In the genomic region with DNA sequence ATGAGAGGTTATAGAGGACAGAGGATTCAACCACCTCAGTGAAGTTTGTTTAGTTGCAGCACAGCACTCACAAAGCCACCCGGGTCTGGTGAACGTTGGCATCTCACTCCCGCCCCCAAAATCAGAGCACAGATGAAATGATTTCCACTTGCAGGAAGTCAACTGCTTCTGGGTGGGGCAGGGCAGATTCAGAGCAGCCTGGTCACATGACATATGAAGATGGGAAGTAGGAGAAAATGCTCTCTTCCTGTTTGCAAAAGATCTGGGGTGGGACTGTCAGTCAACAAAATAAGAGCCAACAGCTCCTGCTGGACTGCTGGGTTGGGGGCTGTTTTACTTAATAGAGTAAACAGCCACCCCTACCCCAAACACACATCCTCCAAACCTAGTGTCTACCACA, we compare ENCODE assay signal across 10 cellular contexts. TPM values are rescaled to one million over a fixed set of nuclear protein-coding genes. Genes with fewer than 3 reads are reported as not detected.
DNase-seq lines count a peak whose midpoint lies in the region; ATAC-seq and TF ChIP-seq lines count a peak whose summit lies in the region.
"Had no signal": no experiment of that assay in that cellular context is flagged by ENCODE, and none has a peak within 500 bp of the region (broad histone marks: within the 10 kb centered on the region; RNA-seq: fewer than 3 reads in every experiment).

No MANE protein-coding gene starts in this region.

- peak overlapping the region; percentile 90 for H3K4me3 Mint-ChIP-seq in CD4-positive, alpha-beta T cell
- peak overlapping the region; percentile 65 for H3K4me3 Mint-ChIP-seq in activated naive CD4-positive, alpha-beta T cell treated with anti-CD3 and anti-CD28 coated beads for 36 hours
- no peak overlapping the region for H3K4me3 Mint-ChIP-seq in neural progenitor cell
- H3K4me3 Mint-ChIP-seq: mesothelial cell of epicardium had no signal

- H3K36me3 Mint-ChIP-seq in CD4-positive, alpha-beta T cell (ENCODE audit: low read depth) = peaks cover 55% of the 10 kb centered on the region
- H3K36me3 Mint-ChIP-seq in activated naive CD4-positive, alpha-beta T cell treated with anti-CD3 and anti-CD28 coated beads for 36 hours (ENCODE audit: low read depth) = no peaks in the 10 kb centered on the region
- H3K36me3 Mint-ChIP-seq in neural progenitor cell = peaks cover 49% of the 10 kb centered on the region

- DNase-seq in CD4-positive, alpha-beta T cell = peak; percentile 7 to 61 (median 39)
- peak; percentile 20 for DNase-seq in SKM-1 (lab: John Stamatoyannopoulos, UW; ENCODE audit: unreplicated experiment)
- DNase-seq in activated naive CD4-positive, alpha-beta T cell treated with anti-CD3 and anti-CD28 coated beads for 36 hours = peak; percentile 69
- DNase-seq in pons (ENCODE audit: low spot score) = peak; percentile 26
- DNase-seq in neural progenitor cell (ENCODE audit: low spot score) = no peak
- no peak for DNase-seq in MM.1S

- H3K27me3 ChIP-seq in CD4-positive, alpha-beta T cell (ENCODE audit: control insufficient read depth, insufficient read depth, low read length) = no peaks in the 10 kb centered on the region
- H3K27me3 ChIP-seq in neural progenitor cell = no peaks in the 10 kb centered on the region
- H3K27me3 ChIP-seq in MM.1S (replicated peaks; ENCODE audit: insufficient read depth, low read length) = no peaks in the 10 kb centered on the region

- H3K4me2 ChIP-seq in neural progenitor cell = no peak overlapping the region
- no peak overlapping the region; the same call in 1 of the 2 replicates for H3K4me2 ChIP-seq in MM.1S (ENCODE audit: low read depth, low read length)
- H3K4me2 ChIP-seq: KMS-11 had no signal

- H3K9me2 ChIP-seq in MM.1S (replicated peaks; ENCODE audit: insufficient read depth, low read length) = no peaks in the 10 kb centered on the region

- H3K27ac ChIP-seq in CD4-positive, alpha-beta T cell (ENCODE audit: low read depth, low read length) = peak overlapping the region; percentile 38
- H3K27ac ChIP-seq in neural progenitor cell (no peak overlapping the region), MM.1S (ENCODE audit: low read length) (no peak overlapping the region)
- H3K27ac ChIP-seq: KMS-11 had no signal

- H3K9me3 Mint-ChIP-seq in CD4-positive, alpha-beta T cell = no peaks in the 10 kb centered on the region
- H3K9me3 Mint-ChIP-seq in activated naive CD4-positive, alpha-beta T cell treated with anti-CD3 and anti-CD28 coated beads for 36 hours = no peaks in the 10 kb centered on the region
- no peaks in the 10 kb centered on the region for H3K9me3 Mint-ChIP-seq in neural progenitor cell
- H3K9me3 Mint-ChIP-seq: mesothelial cell of epicardium had no signal

- CTCF ChIA-PET in CD4-positive, alpha-beta T cell (lab: Charles Lee) = no interaction called here
- CTCF ChIA-PET in activated naive CD4-positive, alpha-beta T cell treated with anti-CD3 and anti-CD28 coated beads for 36 hours (lab: Charles Lee) = interaction anchor here (1.2 to 1.4 kb wide), 3 partner anchors 14 to 127 kb away, joined by 3 read pairs; no protein-coding TSS in a partner anchor

- H3K36me3 ChIP-seq in neural progenitor cell (no peaks in the 10 kb centered on the region), MM.1S (replicated peaks; ENCODE audit: insufficient read depth, low read length) (no peaks in the 10 kb centered on the region)

- peak; percentile 81 for ATAC-seq in CD4-positive, alpha-beta T cell (ENCODE audit: poor library complexity)
- no peak for ATAC-seq in HG02870 (IDR thresholded peaks at IDR 0.05; ENCODE audit: unreplicated experiment)
- ATAC-seq in HG03095 (IDR thresholded peaks at IDR 0.05; ENCODE audit: unreplicated experiment) = no peak

- H3K27ac Mint-ChIP-seq in CD4-positive, alpha-beta T cell = peak overlapping the region; percentile 91
- peak overlapping the region; percentile 66 for H3K27ac Mint-ChIP-seq in activated naive CD4-positive, alpha-beta T cell treated with anti-CD3 and anti-CD28 coated beads for 36 hours
- H3K27ac Mint-ChIP-seq in neural progenitor cell = no peak overlapping the region
- H3K27ac Mint-ChIP-seq: mesothelial cell of epicardium had no signal

- H3K9ac ChIP-seq in neural progenitor cell (no peak overlapping the region), MM.1S (ENCODE audit: low read length) (no peak overlapping the region)
- H3K9ac ChIP-seq: KMS-11 had no signal

- no peak overlapping the region for H3K4me3 ChIP-seq in neural progenitor cell
- no peak overlapping the region for H3K4me3 ChIP-seq in MM.1S (ENCODE audit: low read length)

- intact Hi-C loops in CD4-positive, alpha-beta T cell (cut with DNase I, micrococcal nuclease) = loop anchor here (5.0 kb wide), 2 partner anchors 51 to 71 kb away; a partner anchor contains a TSS
- intact Hi-C loops in activated naive CD4-positive, alpha-beta T cell treated with anti-CD3 and anti-CD28 coated beads for 36 hours (cut with micrococcal nuclease) = loop anchor here (5.0 kb wide), 1 partner anchor 51 kb away; no protein-coding TSS in a partner anchor

- peaks cover 45% of the 10 kb centered on the region for H3K4me1 Mint-ChIP-seq in CD4-positive, alpha-beta T cell (ENCODE audit: low read depth)
- H3K4me1 Mint-ChIP-seq in activated naive CD4-positive, alpha-beta T cell treated with anti-CD3 and anti-CD28 coated beads for 36 hours (ENCODE audit: low read depth) = peaks cover 27% of the 10 kb centered on the region
- H3K4me1 Mint-ChIP-seq in neural progenitor cell = no peaks in the 10 kb centered on the region

- H3K27me3 Mint-ChIP-seq in CD4-positive, alpha-beta T cell = peaks cover 5% of the 10 kb centered on the region
- H3K27me3 Mint-ChIP-seq in activated naive CD4-positive, alpha-beta T cell treated with anti-CD3 and anti-CD28 coated beads for 36 hours (ENCODE audit: low read depth) = no peaks in the 10 kb centered on the region
- peaks cover 3% of the 10 kb centered on the region for H3K27me3 Mint-ChIP-seq in neural progenitor cell (ENCODE audit: insufficient read depth, low read depth)

- H2AFZ ChIP-seq in neural progenitor cell (replicated peaks) (no peak overlapping the region), MM.1S (ENCODE audit: low read length) (no peak overlapping the region)

- no peaks in the 10 kb centered on the region for H3K9me3 ChIP-seq in CD4-positive, alpha-beta T cell (ENCODE audit: control insufficient read depth, low read length)
- H3K9me3 ChIP-seq in neural progenitor cell (ENCODE audit: low read depth) (no peaks in the 10 kb centered on the region), MM.1S (replicated peaks; ENCODE audit: insufficient read depth, low read length) (no peaks in the 10 kb centered on the region)

- H3F3A ChIP-seq in neural progenitor cell (ENCODE audit: low read depth) (no peaks in the 10 kb centered on the region), MM.1S (ENCODE audit: insufficient read depth, low read length) (peaks cover 10% of the 10 kb centered on the region)

- POLR2A ChIA-PET in CD4-positive, alpha-beta T cell (lab: Charles Lee) = interaction anchor here (1.0 kb wide), 2 partner anchors 32 to 36 kb away, joined by 3 to 4 read pairs; no protein-coding TSS in a partner anchor

- no peak for TF ChIP-seq CTCF in CD4-positive, alpha-beta T cell (IDR thresholded peaks at IDR 0.05)
- TF ChIP-seq CTCF in neural progenitor cell (IDR thresholded peaks at IDR 0.05) = no peak
- no peak for TF ChIP-seq CTCF in MM.1S (IDR thresholded peaks at IDR 0.05; ENCODE audit: low read length)

- H4K20me1 ChIP-seq in neural progenitor cell (ENCODE audit: low read depth) = no peaks in the 10 kb centered on the region
- no peaks in the 10 kb centered on the region for H4K20me1 ChIP-seq in MM.1S (ENCODE audit: insufficient read depth, low read length)

- H3K4me1 ChIP-seq in neural progenitor cell = no peaks in the 10 kb centered on the region
- peaks cover 20% of the 10 kb centered on the region for H3K4me1 ChIP-seq in MM.1S (ENCODE audit: low read length)

- H3K79me2 ChIP-seq in neural progenitor cell (ENCODE audit: low read depth) (no peaks in the 10 kb centered on the region), MM.1S (ENCODE audit: low read length) (no peaks in the 10 kb centered on the region)

RNA-seq across cellular contexts. Expression of a gene that starts 43.2 kb away (rescaled TPM):
- not detected for total RNA-seq in CD4-positive, alpha-beta T cell
- not detected for total RNA-seq in activated naive CD4-positive, alpha-beta T cell treated with anti-CD3 and anti-CD28 coated beads for 36 hours
- total RNA-seq in neural progenitor cell (ENCODE audit: low replicate concordance) = not detected in 2 replicates

Comparison
In these comparisons a context has a peak if more than half of its experiments do, and no peak if none do; other contexts are left out.
1. DNase-seq: peak in CD4-positive, alpha-beta T cell (10 of 10), SKM-1 (single experiment), activated naive CD4-positive, alpha-beta T cell treated with anti-CD3 and anti-CD28 coated beads for 36 hours (single experiment) and pons (single experiment); none in neural progenitor cell (single experiment) and MM.1S (single experiment).